Comparison of ENCODE assay signal across 8 cellular contexts in genomic region chr15:28021281-28022039, GRCh38.
DNase-seq lines count a peak whose midpoint lies in the region; ATAC-seq and TF ChIP-seq lines count a peak whose summit lies in the region.

No MANE protein-coding gene starts in this region.

- DNase-seq in Ammon's horn (ENCODE audit: low spot score) (peak; percentile 83), HT-29 (ENCODE audit: low spot score) (peak; percentile 92), NCI-H526 treated with DMSO at 0.1 percent for 48 hours (lab: John Stamatoyannopoulos, UW) (peak; percentile 34), choroid plexus epithelial cell (ENCODE audit: low read depth) (peak; percentile 87), mesenteric fat pad (ENCODE audit: low spot score) (peak; percentile 78), NOMO-1 (lab: John Stamatoyannopoulos, UW; ENCODE audit: unreplicated experiment in 2 of 2) (no peak), UCSD-AML1 (lab: John Stamatoyannopoulos, UW; ENCODE audit: unreplicated experiment) (no peak)

- no peak overlapping the region for H3K4me3 ChIP-seq in choroid plexus epithelial cell (ENCODE audit: low read depth, low read length)

- TF ChIP-seq CTCF in choroid plexus epithelial cell (conservative IDR thresholded peaks at IDR 0.05; ENCODE audit: low read depth, low read length) = peak; percentile 69

- ATAC-seq in HG03196 (IDR thresholded peaks at IDR 0.05; ENCODE audit: unreplicated experiment) = no peak

Comparison
In these comparisons a context has a peak if more than half of its experiments do, and no peak if none do; other contexts are left out.
1. DNase-seq: peak in Ammon's horn (single experiment), HT-29 (single experiment), NCI-H526 treated with DMSO at 0.1 percent for 48 hours (single experiment), choroid plexus epithelial cell (single experiment) and mesenteric fat pad (single experiment); none in NOMO-1 (0 of 2) and UCSD-AML1 (single experiment).